In genomic region chr15:89549138-89549537, GRCh38 we compare ENCODE assay signal across 14 cellular contexts. TPM values are rescaled to one million over a fixed set of nuclear protein-coding genes. Genes with fewer than 3 reads are reported as not detected.
"Had no signal": no experiment of that assay in that cellular context is flagged by ENCODE, and none has a peak within 500 bp of the region (broad histone marks: within the 10 kb centered on the region; RNA-seq: fewer than 3 reads in every experiment).

No MANE protein-coding gene starts in this region.

RNA-seq across cellular contexts. Expression of gene RHCG, which starts 52.8 kb away (rescaled TPM):
- total RNA-seq: activated B cell treated with CpG ODN at 0.5 μM for 24 hours; activated CD4-positive, alpha-beta memory T cell treated with anti-CD3 and anti-CD28 coated beads for 36 hours; activated CD4-positive, alpha-beta memory T cell treated with anti-CD3 and anti-CD28 coated beads, Interleukin-2, amount 10 ng/mL, durations not matched to agents 7 days and 5 days; activated CD4-positive, alpha-beta T cell treated with anti-CD3 and anti-CD28 coated beads for 36 hours; activated CD4-positive, alpha-beta T cell treated with anti-CD3 and anti-CD28 coated beads, Interleukin-2, amount 10 ng/mL, durations not matched to agents 24 days and 14 days; activated CD4-positive, alpha-beta T cell treated with anti-CD3 and anti-CD28 coated beads, Interleukin-2, amount 10 ng/mL, durations not matched to agents 7 days and 5 days; activated CD8-positive, alpha-beta memory T cell treated with anti-CD3 and anti-CD28 coated beads for 36 hours; activated CD8-positive, alpha-beta memory T cell treated with anti-CD3 and anti-CD28 coated beads, Interleukin-2, amount 10 ng/mL, durations not matched to agents 7 days and 5 days; activated CD8-positive, alpha-beta T cell treated with anti-CD3 and anti-CD28 coated beads for 36 hours; activated CD8-positive, alpha-beta T cell treated with anti-CD3 and anti-CD28 coated beads, Interleukin-2, amount 10 ng/mL, durations not matched to agents 7 days and 5 days; T-cell; T-helper 1 cell treated with Interleukin-12 subunit alpha and Interleukin-12 subunit beta and Interleukin-4 antibody, amounts not matched to agents 30 ng/mL and 1 ng/mL, for 36 hours; T-helper 17 cell; T-helper 2 cell treated with Interferon-gamma antibody and Interleukin-4, amounts not matched to agents 100 ng/mL and 5 ng/mL, for 36 hours had no signal
